Comparison of ENCODE assay signal across 17 cellular contexts in genomic region chr3:48409291-48410201, GRCh38. TPM values are rescaled to one million over a fixed set of nuclear protein-coding genes. Genes with fewer than 3 reads are reported as not detected.
A peak's percentile ranks its signal among the peaks of the same experiment; 100 is the strongest.
DNase-seq lines count a peak whose midpoint lies in the region; ATAC-seq and TF ChIP-seq lines count a peak whose summit lies in the region.
"Had no signal": no experiment of that assay in that cellular context is flagged by ENCODE, and none has a peak within 500 bp of the region (broad histone marks: within the 10 kb centered on the region; RNA-seq: fewer than 3 reads in every experiment).

No MANE protein-coding gene starts in this region.

- peak; percentile 16 to 47 for DNase-seq in breast epithelium (ENCODE audit: low spot score in 2 of 2)
- no peak for DNase-seq in MCF 10A (ENCODE audit: unreplicated experiment)
- peak; percentile 70 for DNase-seq in coronary artery (ENCODE audit: low spot score)
- DNase-seq in mucosa of descending colon = peak; percentile 1 to 40 (median 13)
- peak; percentile 17 to 70 for DNase-seq in upper lobe of left lung
- no peak for DNase-seq in cerebellum (ENCODE audit: low spot score)
- no peak for DNase-seq in DMS114 treated with DMSO at 0.1 percent for 48 hours (lab: John Stamatoyannopoulos, UW; ENCODE audit: unreplicated experiment)
- DNase-seq: DMS79 treated with DMSO at 0.1 percent for 48 hours, NCI-H187 treated with DMSO at 0.1 percent for 48 hours, NCI-H774 had no signal

- POLR2A ChIA-PET in MCF 10A (lab: Yijun Ruan, JAX) = interaction anchor here (0.8 to 22.1 kb wide), 3 partner anchors 9 to 31 kb away, joined by 3 to 749 read pairs (median 12); partner anchors contain the start of gene PLXNB1

- TF ChIP-seq CTCF in breast epithelium (IDR thresholded peaks at IDR 0.05) (no peak), MCF 10A (IDR thresholded peaks at IDR 0.05; ENCODE audit: unreplicated experiment) (no peak), coronary artery (IDR thresholded peaks at IDR 0.05) (no peak), mucosa of descending colon (IDR thresholded peaks at IDR 0.05) (no peak), upper lobe of left lung (IDR thresholded peaks at IDR 0.05) (no peak)

- no peak for TF ChIP-seq POLR2A in breast epithelium (IDR thresholded peaks at IDR 0.05)
- TF ChIP-seq POLR2A in upper lobe of left lung (IDR thresholded peaks at IDR 0.05) = no peak

- no peaks in the 10 kb centered on the region for H3K9me3 Mint-ChIP-seq in MCF 10A (ENCODE audit: unreplicated experiment)
- H3K9me3 Mint-ChIP-seq: brain; mesothelial cell of epicardium; stimulated activated memory B cell treated with anti-CD40 and anti-IgM and Interleukin-4, amounts not matched to agents 10 μg/mL and 1 μg/mL and 100 μg/mL, for 72 hours had no signal

- H3K27me3 Mint-ChIP-seq in MCF 10A (ENCODE audit: insufficient read depth, unreplicated experiment) = no peaks in the 10 kb centered on the region

- no peaks in the 10 kb centered on the region for H3K27me3 ChIP-seq in breast epithelium
- H3K27me3 ChIP-seq in upper lobe of left lung = no peaks in the 10 kb centered on the region

- intact Hi-C loops in breast epithelium (cut with DNase I; ENCODE audit: low total_unique reads) (loop anchor here (10.0 kb wide), 1 partner anchor 135 kb away; no protein-coding TSS in a partner anchor), MCF 10A (cut with micrococcal nuclease) (no loop called here), mucosa of descending colon (cut with DNase I, micrococcal nuclease) (no loop called here)

- H3K4me1 ChIP-seq in breast epithelium = no peaks in the 10 kb centered on the region
- no peaks in the 10 kb centered on the region for H3K4me1 ChIP-seq in mucosa of descending colon (ENCODE audit: low read depth)
- H3K4me1 ChIP-seq in upper lobe of left lung = no peaks in the 10 kb centered on the region
- H3K4me1 ChIP-seq: prostate gland had no signal

- ATAC-seq in mucosa of descending colon (no peak), upper lobe of left lung (ENCODE audit: low FRiP score in 2 of 2) (no peak), GM19324 (IDR thresholded peaks at IDR 0.05; ENCODE audit: low FRiP score, unreplicated experiment) (no peak)
- ATAC-seq: stimulated activated memory B cell treated with anti-CD40 and anti-IgM and Interleukin-4, amounts not matched to agents 10 μg/mL and 1 μg/mL and 100 μg/mL, for 72 hours had no signal

- H3K4me1 Mint-ChIP-seq in MCF 10A (ENCODE audit: insufficient read depth, unreplicated experiment) = peaks cover 22% of the 10 kb centered on the region
- H3K4me1 Mint-ChIP-seq: brain; mesothelial cell of epicardium; stimulated activated memory B cell treated with anti-CD40 and anti-IgM and Interleukin-4, amounts not matched to agents 10 μg/mL and 1 μg/mL and 100 μg/mL, for 72 hours had no signal

- no peak for TF ChIP-seq EP300 in upper lobe of left lung (IDR thresholded peaks at IDR 0.05)

- H3K27ac ChIP-seq in breast epithelium (no peak overlapping the region), coronary artery (peak overlapping the region in 1 of 2 donors; percentile 38), upper lobe of left lung (no peak overlapping the region)
- H3K27ac ChIP-seq: GM23248, prostate gland had no signal

- H3K4me3 ChIP-seq in breast epithelium (no peak overlapping the region), coronary artery (no peak overlapping the region), mucosa of descending colon (no peak overlapping the region), upper lobe of left lung (no peak overlapping the region)
- H3K4me3 ChIP-seq: GM23248, prostate gland had no signal

- no peak overlapping the region for H3K4me3 Mint-ChIP-seq in MCF 10A (ENCODE audit: unreplicated experiment)
- H3K4me3 Mint-ChIP-seq: brain; mesothelial cell of epicardium; stimulated activated memory B cell treated with anti-CD40 and anti-IgM and Interleukin-4, amounts not matched to agents 10 μg/mL and 1 μg/mL and 100 μg/mL, for 72 hours had no signal

- 94 to 96% methylated on average over 28 to 31 of the region's 31 CpGs for WGBS in upper lobe of left lung, 2 donors

- H3K36me3 ChIP-seq in breast epithelium (peaks cover 12% of the 10 kb centered on the region), mucosa of descending colon (ENCODE audit: low read depth) (no peaks in the 10 kb centered on the region), upper lobe of left lung (peaks cover 8 to 95% (median 74%) of the 10 kb centered on the region in 4 donors)

- peaks cover 79% of the 10 kb centered on the region for H3K36me3 Mint-ChIP-seq in MCF 10A (ENCODE audit: insufficient read depth, unreplicated experiment)
- H3K36me3 Mint-ChIP-seq: stimulated activated memory B cell treated with anti-CD40 and anti-IgM and Interleukin-4, amounts not matched to agents 10 μg/mL and 1 μg/mL and 100 μg/mL, for 72 hours had no signal

- H3K9me3 ChIP-seq in breast epithelium = no peaks in the 10 kb centered on the region
- no peaks in the 10 kb centered on the region for H3K9me3 ChIP-seq in mucosa of descending colon
- no peaks in the 10 kb centered on the region for H3K9me3 ChIP-seq in upper lobe of left lung
- H3K9me3 ChIP-seq: prostate gland had no signal

- no peak overlapping the region for H3K27ac Mint-ChIP-seq in MCF 10A (ENCODE audit: low read depth, unreplicated experiment)
- H3K27ac Mint-ChIP-seq: mesothelial cell of epicardium; stimulated activated memory B cell treated with anti-CD40 and anti-IgM and Interleukin-4, amounts not matched to agents 10 μg/mL and 1 μg/mL and 100 μg/mL, for 72 hours had no signal

- no TSS peak for BruUV-seq in MCF 10A (replicated peaks; lab: Mats Ljungman, UMichigan)

- CTCF ChIA-PET in MCF 10A (lab: Yijun Ruan, JAX) = interaction anchor here (22.6 kb wide), 1 partner anchor 27 kb away, joined by 647 read pairs; the partner anchor contains the start of genes CCDC51 and TMA7

RNA-seq across cellular contexts. Expression of gene PLXNB1, which starts 20.3 kb away (rescaled TPM):
- total RNA-seq in breast epithelium (100 to 1,000 TPM in 2 of 3 donors, 10 to 100 TPM in 1; 60.2 to 182 (median 148) TPM), MCF 10A (2022) (90.0 and 101 TPM in 2 replicates), mucosa of descending colon (100 to 1,000 TPM in 2 of 3 donors, 10 to 100 TPM in 1; 98.1 to 136 (median 127) TPM), upper lobe of left lung (100 to 1,000 TPM in 4 of 6 donors, 10 to 100 TPM in 2; 91.2 to 588 (median 123) TPM), cerebellum (85.4 TPM)

RNA-seq across cellular contexts. Expression of gene CCDC51, which starts 30.4 kb away (rescaled TPM):
- total RNA-seq in breast epithelium = 10 to 100 TPM; 12.5 to 14.7 (median 13.9) TPM
- total RNA-seq in MCF 10A (2022) = 31.9 and 32.5 TPM in 2 replicates
- 10 to 100 TPM; 13.0 to 15.3 (median 14.8) TPM for total RNA-seq in mucosa of descending colon
- total RNA-seq in upper lobe of left lung = 10 to 100 TPM in 5 of 6 donors, 1 to 10 TPM in 1; 6.3 to 18.2 (median 13.2) TPM
- total RNA-seq in cerebellum = 6.0 TPM

RNA-seq across cellular contexts. Expression of gene TMA7, which starts 30.5 kb away (rescaled TPM):
- total RNA-seq in breast epithelium = 100 to 1,000 TPM; 270 to 343 (median 333) TPM
- total RNA-seq in MCF 10A (2022) = 356 and 372 TPM in 2 replicates
- 100 to 1,000 TPM; 130 to 193 (median 153) TPM for total RNA-seq in mucosa of descending colon
- 100 to 1,000 TPM; 115 to 282 (median 163) TPM for total RNA-seq in upper lobe of left lung
- 83.0 TPM for total RNA-seq in cerebellum

RNA-seq across cellular contexts. Expression of gene ATRIP, which starts 37.0 kb away (rescaled TPM):
- total RNA-seq in breast epithelium = 1 to 10 TPM; 8.2 to 8.6 (median 8.2) TPM
- total RNA-seq in MCF 10A (2022) = 8.6 and 9.1 TPM in 2 replicates
- total RNA-seq in mucosa of descending colon = 1 to 10 TPM; 4.5 to 7.2 (median 6.2) TPM
- total RNA-seq in upper lobe of left lung = 10 to 100 TPM in 1 of 6 donors, 1 to 10 TPM in 5; 5.1 to 10.5 (median 6.5) TPM
- 7.3 TPM for total RNA-seq in cerebellum

RNA-seq across cellular contexts. Expression of gene FBXW12, which starts 37.5 kb away (rescaled TPM):
- total RNA-seq in breast epithelium (under 1 TPM in 2 of 3 donors, not detected in 1; 0.32 to 0.66 TPM), MCF 10A (2022) (not detected in 2 replicates), mucosa of descending colon (not detected), upper lobe of left lung (not detected), cerebellum (1.2 TPM)
- total RNA-seq: GM23248, LHCN-M2 had no signal

Comparison
In these comparisons a context has a peak if more than half of its experiments do, and no peak if none do; other contexts are left out.
1. DNase-seq: peak in breast epithelium (2 of 2), coronary artery (single experiment), mucosa of descending colon (3 of 3) and upper lobe of left lung (2 of 2); none in MCF 10A (single experiment), cerebellum (single experiment) and DMS114 treated with DMSO at 0.1 percent for 48 hours (single experiment).